In genomic region chr3:47381317-47382157, GRCh38 we compare ENCODE assay signal across 8 cellular contexts. TPM values are rescaled to one million over a fixed set of nuclear protein-coding genes. Genes with fewer than 3 reads are reported as not detected.
A peak's percentile ranks its signal among the peaks of the same experiment; 100 is the strongest.
DNase-seq lines count a peak whose midpoint lies in the region; ATAC-seq and TF ChIP-seq lines count a peak whose summit lies in the region.

No MANE protein-coding gene starts in this region.

- peaks cover 11% of the 10 kb centered on the region for H3K36me3 Mint-ChIP-seq in activated naive CD8-positive, alpha-beta T cell treated with anti-CD3 and anti-CD28 coated beads for 36 hours

- 4 to 5% methylated on average over 43 to 44 of the region's 44 CpGs for WGBS in tibial nerve, 2 donors

- no peaks in the 10 kb centered on the region for H3K36me3 ChIP-seq in parathyroid adenoma (ENCODE audit: control insufficient read depth, insufficient read depth, low read length)
- peaks cover 0 to 9% (median 0%) of the 10 kb centered on the region in 3 donors for H3K36me3 ChIP-seq in tibial nerve

- no peaks in the 10 kb centered on the region for H3K9me3 Mint-ChIP-seq in activated naive CD8-positive, alpha-beta T cell treated with anti-CD3 and anti-CD28 coated beads for 36 hours

- H3K9me3 ChIP-seq in parathyroid adenoma (ENCODE audit: control insufficient read depth, low read length) (no peaks in the 10 kb centered on the region), tibial nerve (no peaks in the 10 kb centered on the region)

- DNase-seq in GDM1 (lab: John Stamatoyannopoulos, UW) (peak; percentile 77), GOT3 (lab: John Stamatoyannopoulos, UW) (peak; percentile 34), Kasumi-1 (lab: John Stamatoyannopoulos, UW) (peak; percentile 83 to 93), SKM-1 (lab: John Stamatoyannopoulos, UW; ENCODE audit: unreplicated experiment) (peak; percentile 72), Right ventricle myocardium superior (peak; percentile 91), tibial nerve (ENCODE audit: low spot score in 2 of 2) (peak; percentile 74 to 80)
- peak; percentile 91 for DNase-seq in activated naive CD8-positive, alpha-beta T cell treated with anti-CD3 and anti-CD28 coated beads for 36 hours

- peak; percentile 84 for ATAC-seq in Right ventricle myocardium superior (ENCODE audit: poor library complexity)

- no peak for TF ChIP-seq POLR2A in tibial nerve (IDR thresholded peaks at IDR 0.05)

- no peak for TF ChIP-seq EP300 in tibial nerve (IDR thresholded peaks at IDR 0.05)

- peak overlapping the region; percentile 99 for H3K4me3 Mint-ChIP-seq in activated naive CD8-positive, alpha-beta T cell treated with anti-CD3 and anti-CD28 coated beads for 36 hours

- H3K4me1 ChIP-seq in parathyroid adenoma (peaks cover 25% of the 10 kb centered on the region), tibial nerve (peaks cover 0 to 54% (median 16%) of the 10 kb centered on the region in 4 donors)

- peak overlapping the region; percentile 94 for H3K27ac ChIP-seq in parathyroid adenoma
- peak overlapping the region; percentile 81 to 100 (median 92) for H3K27ac ChIP-seq in tibial nerve

- H3K4me1 Mint-ChIP-seq in activated naive CD8-positive, alpha-beta T cell treated with anti-CD3 and anti-CD28 coated beads for 36 hours, result peaks cover 33% of the 10 kb centered on the region

- H3K27me3 ChIP-seq in parathyroid adenoma (ENCODE audit: control insufficient read depth, insufficient read depth, low read length) (no peaks in the 10 kb centered on the region), tibial nerve (no peaks in the 10 kb centered on the region)

- H3K4me3 ChIP-seq in parathyroid adenoma (ENCODE audit: low read depth, low read length) (peak overlapping the region; percentile 93), tibial nerve (peak overlapping the region; percentile 66 to 93 (median 78))

- no peaks in the 10 kb centered on the region for H3K27me3 Mint-ChIP-seq in activated naive CD8-positive, alpha-beta T cell treated with anti-CD3 and anti-CD28 coated beads for 36 hours

- intact Hi-C loops in Right ventricle myocardium superior (cut with DNase I), result no loop called here

- TF ChIP-seq CTCF in parathyroid adenoma (IDR thresholded peaks at IDR 0.05), result no peak
- TF ChIP-seq CTCF in tibial nerve (IDR thresholded peaks at IDR 0.05), result no peak

- peak overlapping the region; percentile 73 for H2AFZ ChIP-seq in parathyroid adenoma

- H3K4me2 ChIP-seq in parathyroid adenoma (ENCODE audit: low read length), result peak overlapping the region; percentile 93

- H3K27ac Mint-ChIP-seq in activated naive CD8-positive, alpha-beta T cell treated with anti-CD3 and anti-CD28 coated beads for 36 hours, result peak overlapping the region; percentile 99

- peak overlapping the region; percentile 41 for H3K9ac ChIP-seq in parathyroid adenoma

- H3K79me2 ChIP-seq in parathyroid adenoma, result peaks cover 20% of the 10 kb centered on the region

RNA-seq across cellular contexts. Expression of gene PTPN23, which starts 0.7 kb away (rescaled TPM):
- 10 to 100 TPM; 25.9 to 30.3 TPM for total RNA-seq in activated naive CD8-positive, alpha-beta T cell treated with anti-CD3 and anti-CD28 coated beads for 36 hours
- total RNA-seq in Right ventricle myocardium superior, result 19.0 TPM
- 100 to 1,000 TPM in 2 of 4 donors, 10 to 100 TPM in 2; 30.8 to 277 (median 90.7) TPM for total RNA-seq in tibial nerve

Comparison
In these comparisons a context has a peak if more than half of its experiments do, and no peak if none do; other contexts are left out.
1. Peak in every context shown above with its lines: DNase-seq, ATAC-seq, H3K4me3 ChIP-seq and H3K27ac ChIP-seq.
2. DNase-seq: peak in every context shown above with its lines; median percentile 91 in activated naive CD8-positive, alpha-beta T cell treated with anti-CD3 and anti-CD28 coated beads for 36 hours; 91 in Right ventricle myocardium superior; 88 in Kasumi-1; 77 in GDM1; 77 in tibial nerve; 72 in SKM-1; 34 in GOT3.